In the genomic region with DNA sequence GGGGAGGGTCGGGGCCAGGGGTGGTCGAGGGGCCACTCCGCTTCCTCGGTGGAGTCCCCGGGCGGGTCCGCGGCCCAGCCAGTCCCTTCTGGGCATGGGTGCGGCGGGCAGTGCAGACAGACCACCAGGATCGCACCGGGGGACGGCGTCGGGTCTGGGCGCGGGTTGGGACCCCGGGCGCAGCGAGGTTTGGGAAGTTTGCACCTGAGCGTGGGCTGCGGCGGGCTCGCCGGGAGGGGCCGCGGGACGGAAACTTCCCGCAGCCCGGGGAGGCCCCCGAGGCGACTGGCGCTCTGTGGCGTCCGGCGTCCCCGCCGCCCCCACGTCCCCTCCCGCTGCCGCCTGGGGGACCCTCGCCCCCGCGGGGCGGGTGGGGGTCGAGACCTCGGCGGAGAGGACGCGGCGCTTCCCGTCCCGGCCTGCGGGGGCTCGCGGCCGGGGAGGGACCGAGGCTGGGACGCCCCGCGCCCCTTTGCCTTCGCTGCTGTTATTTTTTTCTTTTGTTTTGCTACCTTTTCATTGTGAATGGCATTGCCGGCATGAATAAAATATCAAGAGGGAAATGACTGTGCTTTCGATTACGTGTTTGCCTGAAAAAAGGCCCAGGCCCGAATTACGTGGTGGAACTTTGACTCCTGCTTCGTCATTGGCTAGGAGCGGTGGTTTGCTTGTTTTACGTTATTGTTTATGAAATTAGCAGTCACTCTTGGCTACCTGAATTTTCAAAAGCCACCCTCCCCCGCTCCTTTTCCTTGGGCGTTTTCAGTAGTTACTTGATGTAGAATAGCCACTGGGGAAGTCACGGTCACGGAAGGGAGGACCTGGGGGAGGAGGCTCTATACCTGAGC, we compare ENCODE assay signal across 8 cellular contexts. TPM values are rescaled to one million over a fixed set of nuclear protein-coding genes. Genes with fewer than 3 reads are reported as not detected.
A peak's percentile ranks its signal among the peaks of the same experiment; 100 is the strongest.
DNase-seq lines count a peak whose midpoint lies in the region; ATAC-seq and TF ChIP-seq lines count a peak whose summit lies in the region.

No MANE protein-coding gene starts in this region.

- peaks cover 16% of the 10 kb centered on the region for H3K27me3 Mint-ChIP-seq in activated T-cell treated with anti-CD3 and anti-CD28 coated beads, Interleukin-2, amount 50 U/mL, for 72 hours (ENCODE audit: low read depth)

- no peak for TF ChIP-seq RAD21 in neural cell (conservative IDR thresholded peaks at IDR 0.05)

- H3K27ac ChIP-seq in fibroblast of lung (ENCODE audit: insufficient read depth, low read length) (peak overlapping the region; percentile 94), neural cell (ENCODE audit: low read length) (peak overlapping the region; percentile 17)

- H3K9me3 Mint-ChIP-seq in activated T-cell treated with anti-CD3 and anti-CD28 coated beads, Interleukin-2, amount 50 U/mL, for 72 hours = peaks cover 0 to 3% of the 10 kb centered on the region in 2 donors

- H3K4me1 ChIP-seq in NT2/D1 (ENCODE audit: insufficient read depth, insufficient read length) (no peaks in the 10 kb centered on the region), fibroblast of lung (ENCODE audit: control insufficient read depth, extremely low read depth, insufficient read depth, low read length) (peaks cover 3% of the 10 kb centered on the region)

- TF ChIP-seq CTCF in fibroblast of lung (conservative IDR thresholded peaks at IDR 0.05 in 1 of 2, IDR thresholded peaks at IDR 0.05 in 1 of 2; ENCODE audit: low read depth in 1 of 2, low read length in 2 of 2) (no peak), neural cell (IDR thresholded peaks at IDR 0.05; ENCODE audit: poor library complexity, severe bottlenecking) (peak; percentile 35)

- H3K27me3 ChIP-seq in NT2/D1 (ENCODE audit: insufficient read depth, insufficient read length) (peaks cover 6% of the 10 kb centered on the region), fibroblast of lung (ENCODE audit: control insufficient read depth, insufficient read depth, low read length) (no peaks in the 10 kb centered on the region), neural cell (ENCODE audit: insufficient read depth, low read depth, low read length) (no peaks in the 10 kb centered on the region)

- no peak overlapping the region for H2AFZ ChIP-seq in fibroblast of lung (ENCODE audit: low read length)
- peak overlapping the region; percentile 76 for H2AFZ ChIP-seq in neural cell (ENCODE audit: low read depth, low read length)

- peak; percentile 20 for DNase-seq in NCI-H510A treated with DMSO at 0.1 percent for 48 hours (lab: John Stamatoyannopoulos, UW)
- no peak for DNase-seq in NCI-H510A (lab: John Stamatoyannopoulos, UW)
- DNase-seq in NT2/D1 (ENCODE audit: low read depth, low spot score) = no peak
- DNase-seq in activated T-cell treated with anti-CD3 and anti-CD28 coated beads, Interleukin-2, amount 50 U/mL, for 72 hours = peak; percentile 86 to 90
- DNase-seq in fibroblast of lung (ENCODE audit: low read depth in 2 of 2) = peak; percentile 77 to 85
- peak; percentile 62 for DNase-seq in stromal cell of bone marrow (ENCODE audit: low read depth)

- ATAC-seq in HG03025 (IDR thresholded peaks at IDR 0.05; ENCODE audit: low FRiP score, unreplicated experiment) = peak; percentile 36
- peak; percentile 75 to 77 for ATAC-seq in activated T-cell treated with anti-CD3 and anti-CD28 coated beads, Interleukin-2, amount 50 U/mL, for 72 hours (replicated peaks in 1 of 2)

- H3K4me2 ChIP-seq in fibroblast of lung (ENCODE audit: extremely low read depth, insufficient read depth, low read length) = peak overlapping the region; percentile 38
- peak overlapping the region; percentile 50 for H3K4me2 ChIP-seq in neural cell (ENCODE audit: low read length)

- H3K4me3 ChIP-seq in NT2/D1 (ENCODE audit: insufficient read length, low read depth) (peak overlapping the region; percentile 69), fibroblast of lung (replicated peaks in 1 of 4; ENCODE audit: control extremely low read depth in 1 of 4, insufficient read depth in 1 of 4, low read depth in 3 of 4, low read length in 4 of 4) (peak overlapping the region; percentile 81 to 94 (median 94)), neural cell (ENCODE audit: low read length) (peak overlapping the region; percentile 77)

- no peaks in the 10 kb centered on the region for H4K20me1 ChIP-seq in fibroblast of lung (ENCODE audit: control insufficient read depth, extremely low read depth, insufficient read depth, low read length)
- H4K20me1 ChIP-seq in neural cell (ENCODE audit: insufficient read depth) = no peaks in the 10 kb centered on the region

- no peak for TF ChIP-seq EP300 in neural cell (conservative IDR thresholded peaks at IDR 0.05; ENCODE audit: poor library complexity, severe bottlenecking)

- H3K4me3 Mint-ChIP-seq in activated T-cell treated with anti-CD3 and anti-CD28 coated beads, Interleukin-2, amount 50 U/mL, for 72 hours = peak overlapping the region; percentile 93 to 97

- H3K36me3 Mint-ChIP-seq in activated T-cell treated with anti-CD3 and anti-CD28 coated beads, Interleukin-2, amount 50 U/mL, for 72 hours (ENCODE audit: insufficient read depth in 2 of 2) = peaks cover 15 to 27% of the 10 kb centered on the region in 2 donors

- H3K9me2 ChIP-seq in neural cell (ENCODE audit: insufficient read depth, low read length) = no peaks in the 10 kb centered on the region

- peak overlapping the region; percentile 99 for H3K27ac Mint-ChIP-seq in activated T-cell treated with anti-CD3 and anti-CD28 coated beads, Interleukin-2, amount 50 U/mL, for 72 hours

- H3K36me3 ChIP-seq in NT2/D1 (ENCODE audit: insufficient read depth, insufficient read length, low read length) (no peaks in the 10 kb centered on the region), fibroblast of lung (ENCODE audit: control insufficient read depth, insufficient read depth, low read length) (peaks cover 2% of the 10 kb centered on the region), neural cell (ENCODE audit: insufficient read depth, low read length) (no peaks in the 10 kb centered on the region)

- no peaks in the 10 kb centered on the region for H3K9me3 ChIP-seq in NT2/D1 (ENCODE audit: insufficient read depth, low read length)
- H3K9me3 ChIP-seq in fibroblast of lung (ENCODE audit: control insufficient read depth, insufficient read depth, low read depth, low read length) = no peaks in the 10 kb centered on the region
- no peaks in the 10 kb centered on the region for H3K9me3 ChIP-seq in neural cell (ENCODE audit: low read length)

- H3F3A ChIP-seq in neural cell (ENCODE audit: insufficient read depth, low read length, poor library complexity, severe bottlenecking) = peaks cover 5% of the 10 kb centered on the region

- peaks cover 45% of the 10 kb centered on the region for H3K79me2 ChIP-seq in fibroblast of lung (ENCODE audit: control insufficient read depth, insufficient read depth, low read length)
- peaks cover 19% of the 10 kb centered on the region for H3K79me2 ChIP-seq in neural cell (replicated peaks; ENCODE audit: insufficient read depth, low read length)

- H3K4me1 Mint-ChIP-seq in activated T-cell treated with anti-CD3 and anti-CD28 coated beads, Interleukin-2, amount 50 U/mL, for 72 hours (ENCODE audit: low read depth) = peaks cover 53% of the 10 kb centered on the region

- H3K9ac ChIP-seq in NT2/D1 (ENCODE audit: insufficient read length, low read depth) (peak overlapping the region; percentile 89), fibroblast of lung (ENCODE audit: insufficient read depth, low read length) (peak overlapping the region; percentile 93), neural cell (ENCODE audit: low read length) (peak overlapping the region; percentile 80)

TF ChIP-seq in neural cell, 6 proteins besides CTCF, POLR2A, EP300 and RAD21:
- TF ChIP-seq POLR2AphosphoS5 (IDR thresholded peaks at IDR 0.05) (peak; percentile 14), TAF1 (IDR thresholded peaks at IDR 0.05; ENCODE audit: low read depth) (no peak)

RNA-seq across cellular contexts. Expression of gene SNX9, which starts 0.7 kb away (rescaled TPM):
- 10 to 100 TPM; 83.5 to 94.6 TPM for total RNA-seq in activated T-cell treated with anti-CD3 and anti-CD28 coated beads, Interleukin-2, amount 50 U/mL, for 72 hours
- 117 and 120 TPM in 2 replicates for total RNA-seq in fibroblast of lung
- polyA plus RNA-seq in fibroblast of lung (56.8 and 85.2 TPM in 2 replicates), neural cell (7.0 and 8.9 TPM in 2 replicates)
- 37.9 and 56.4 TPM in 2 replicates for polyA plus RNA-seq in fibroblast of lung (2012)
- polyA minus RNA-seq in fibroblast of lung (ENCODE audit: low replicate concordance) (13.5 and 23.2 TPM in 2 replicates), neural cell (15.3 and 17.8 TPM in 2 replicates)

Comparison
In these comparisons a context has a peak if more than half of its experiments do, and no peak if none do; other contexts are left out.
1. DNase-seq: peak in NCI-H510A treated with DMSO at 0.1 percent for 48 hours (single experiment), activated T-cell treated with anti-CD3 and anti-CD28 coated beads, Interleukin-2, amount 50 U/mL, for 72 hours (2 of 2), fibroblast of lung (2 of 2) and stromal cell of bone marrow (single experiment); none in NCI-H510A (single experiment) and NT2/D1 (single experiment).
2. Peak in every context shown above with its lines, with median percentiles within 50 percentile points of each other: H3K4me3 ChIP-seq and H3K9ac ChIP-seq.